Comparison of ENCODE assay signal across 16 cellular contexts in the genomic region with DNA sequence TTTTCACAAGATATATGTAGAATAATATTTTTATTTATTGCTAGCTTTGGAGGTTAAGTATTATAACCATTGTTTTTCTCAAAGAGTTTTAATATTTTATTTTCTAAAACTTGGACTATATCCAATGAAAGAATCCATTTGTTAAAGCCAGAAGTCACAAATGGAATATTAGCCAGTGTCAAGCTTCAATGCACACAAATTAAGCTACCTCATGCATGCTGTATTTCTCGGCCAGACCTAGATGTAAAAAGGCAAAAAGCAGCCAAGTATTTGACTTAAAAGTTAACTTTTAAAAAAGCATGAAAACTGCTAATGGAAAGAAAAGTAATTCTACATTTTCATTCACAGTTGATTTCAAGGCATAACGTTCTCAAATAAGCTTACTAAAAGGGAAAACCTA.
A peak's percentile ranks its signal among the peaks of the same experiment; 100 is the strongest.
DNase-seq lines count a peak whose midpoint lies in the region; ATAC-seq and TF ChIP-seq lines count a peak whose summit lies in the region.
"Had no signal": no experiment of that assay in that cellular context is flagged by ENCODE, and none has a peak within 500 bp of the region (broad histone marks: within the 10 kb centered on the region; RNA-seq: fewer than 3 reads in every experiment).

No MANE protein-coding gene starts in this region.

- H3K4me3 ChIP-seq in OCI-LY3 (ENCODE audit: low read length) (peak overlapping the region; percentile 63), H7 (ENCODE audit: insufficient read depth, low read depth, low read length) (no peak overlapping the region)
- H3K4me3 ChIP-seq: K562, lung, neural progenitor cell had no signal

- no peak for TF ChIP-seq CTCF in OCI-LY3 (IDR thresholded peaks at IDR 0.05; ENCODE audit: low read depth, low read length)

- peak; percentile 24 for ATAC-seq in GM18505 (IDR thresholded peaks at IDR 0.05; ENCODE audit: unreplicated experiment)
- ATAC-seq in GM21528 (IDR thresholded peaks at IDR 0.05; ENCODE audit: low FRiP score, unreplicated experiment) = peak; percentile 27
- peak; percentile 11 for ATAC-seq in HG03064 (IDR thresholded peaks at IDR 0.05; ENCODE audit: low read depth, unreplicated experiment)
- ATAC-seq: K562, PC-3 had no signal

- H3K27me3 ChIP-seq in OCI-LY3 (ENCODE audit: low read depth, low read length) (no peaks in the 10 kb centered on the region), H7 (ENCODE audit: control insufficient read depth, insufficient read depth, low read length) (no peaks in the 10 kb centered on the region)
- H3K27me3 ChIP-seq: brain microvascular endothelial cell, neural progenitor cell had no signal

- no peaks in the 10 kb centered on the region for H3K79me2 ChIP-seq in OCI-LY3 (ENCODE audit: low read length)

- peak overlapping the region; percentile 85 for H3K27ac ChIP-seq in OCI-LY3 (ENCODE audit: low read length)
- H3K27ac ChIP-seq: brain microvascular endothelial cell, neural progenitor cell had no signal

- peak overlapping the region; percentile 85 for H3K4me2 ChIP-seq in OCI-LY3 (ENCODE audit: low read length)
- H3K4me2 ChIP-seq: neural progenitor cell had no signal

- no peaks in the 10 kb centered on the region for H4K20me1 ChIP-seq in OCI-LY3 (ENCODE audit: insufficient read depth, low read length)

- no peak for DNase-seq in H7
- DNase-seq in GF-D8 (lab: John Stamatoyannopoulos, UW) = no peak
- no peak for DNase-seq in activated CD8-positive, alpha-beta memory T cell treated with anti-CD3 and anti-CD28 coated beads, Interleukin-2, amount 50 U/mL, for 4 hours
- DNase-seq in AG08395 (ENCODE audit: low spot score) = no peak
- DNase-seq: activated CD4-positive, alpha-beta T cell treated with anti-CD3 and anti-CD28 coated beads, Interleukin-2, amount 10 ng/mL, durations not matched to agents 24 days and 14 days; brain microvascular endothelial cell; glutamatergic neuron; NCI-H2107; PC-3 had no signal

- no peak for TF ChIP-seq POLR2A in GM18505 (IDR thresholded peaks at IDR 0.05; ENCODE audit: borderline replicate concordance, extremely low read depth, insufficient read depth, insufficient read length)

- H3K4me1 ChIP-seq in OCI-LY3 (ENCODE audit: low read length) = peaks cover 35% of the 10 kb centered on the region
- H3K4me1 ChIP-seq: neural progenitor cell had no signal

- peak overlapping the region; percentile 53 for H3K9ac ChIP-seq in OCI-LY3 (ENCODE audit: low read length)
- H3K9ac ChIP-seq: neural progenitor cell had no signal

- H3K9me3 ChIP-seq in OCI-LY3 (ENCODE audit: insufficient read depth, low read length) = no peaks in the 10 kb centered on the region

- peak overlapping the region; percentile 92 for H2AFZ ChIP-seq in OCI-LY3 (ENCODE audit: low read depth, low read length)
- H2AFZ ChIP-seq: neural progenitor cell had no signal

- H3K36me3 ChIP-seq in OCI-LY3 (replicated peaks; ENCODE audit: low read depth, low read length) (no peaks in the 10 kb centered on the region), H7 (replicated peaks; ENCODE audit: control insufficient read depth, insufficient read depth, low read length) (no peaks in the 10 kb centered on the region)
- H3K36me3 ChIP-seq: brain microvascular endothelial cell, neural progenitor cell had no signal
